Comparison of ENCODE assay signal across 9 cellular contexts in genomic region chr16:56607675-56608042, GRCh38. TPM values are rescaled to one million over a fixed set of nuclear protein-coding genes. Genes with fewer than 3 reads are reported as not detected.
A peak's percentile ranks its signal among the peaks of the same experiment; 100 is the strongest.
DNase-seq lines count a peak whose midpoint lies in the region; ATAC-seq, FAIRE-seq and TF ChIP-seq lines count a peak whose summit lies in the region.
"Had no signal": no experiment of that assay in that cellular context is flagged by ENCODE, and none has a peak within 500 bp of the region (broad histone marks: within the 10 kb centered on the region; RNA-seq: fewer than 3 reads in every experiment).

No MANE protein-coding gene starts in this region.

- TF ChIP-seq EP300 in A549 (IDR thresholded peaks at IDR 0.05), result no peak

- CTCF ChIA-PET in A549 (lab: Yijun Ruan, JAX), result interaction anchor here (0.7 to 19.7 kb wide), 8 partner anchors 9 to 275 kb away, joined by 3 to 340 read pairs (median 4); partner anchors contain the start of genes MT1A, MT1B and MT1F

- peak overlapping the region; percentile 34 for H3K4me3 ChIP-seq in A549
- peak overlapping the region; percentile 50 to 82 for H3K4me3 ChIP-seq in muscle layer of duodenum (ENCODE audit: low read depth in 1 of 2, low read length in 2 of 2)

- TF ChIP-seq POLR2A in A549 (IDR thresholded peaks at IDR 0.05; ENCODE audit: low read length), result no peak

- POLR2A ChIA-PET in A549 (lab: Yijun Ruan, JAX), result interaction anchor here (1.0 to 10.8 kb wide), 8 partner anchors 14 to 199 kb away, joined by 3 to 185 read pairs (median 10); partner anchors contain the start of genes MT1F and MT1X

- no peaks in the 10 kb centered on the region for H3K9me3 ChIP-seq in A549
- H3K9me3 ChIP-seq in KOPT-K1 (ENCODE audit: insufficient read depth, low read length, poor library complexity, severe bottlenecking), result no peaks in the 10 kb centered on the region
- H3K9me3 ChIP-seq in muscle layer of duodenum (ENCODE audit: control insufficient read depth in 1 of 2, low read length in 2 of 2), result no peaks in the 10 kb centered on the region

- WGBS in A549 (ENCODE audit: missing lambda C conversion rate), result 73% methylated on average over 2 of the region's 2 CpGs

- no peak for TF ChIP-seq RAD21 in A549 (conservative IDR thresholded peaks at IDR 0.05 in 1 of 2, IDR thresholded peaks at IDR 0.05 in 1 of 2)

- peaks cover 66% of the 10 kb centered on the region for H3K4me1 ChIP-seq in A549
- H3K4me1 ChIP-seq in muscle layer of duodenum (ENCODE audit: control insufficient read depth in 1 of 2, insufficient read depth in 2 of 2, low read length in 2 of 2), result peaks cover 3 to 10% of the 10 kb centered on the region in 2 donors

- H3K36me3 ChIP-seq in KOPT-K1 (ENCODE audit: insufficient read depth, low read length) (no peaks in the 10 kb centered on the region), muscle layer of duodenum (ENCODE audit: control insufficient read depth in 1 of 2, insufficient read depth in 2 of 2, low read length in 2 of 2) (peaks cover 0 to 7% of the 10 kb centered on the region in 2 donors)

- H3K27ac ChIP-seq in A549 (peak overlapping the region; percentile 93 to 96), KOPT-K1 (ENCODE audit: low read depth, low read length, poor library complexity, severe bottlenecking) (peak overlapping the region; percentile 59), caudate nucleus (ENCODE audit: low read depth, low read length) (peak overlapping the region; percentile 98), muscle layer of duodenum (ENCODE audit: low read length) (peak overlapping the region; percentile 95)

- H3K27me3 ChIP-seq in muscle layer of duodenum (ENCODE audit: low read depth, low read length), result no peaks in the 10 kb centered on the region

- peak overlapping the region; percentile 81 for H3K4me2 ChIP-seq in A549

- DNase-seq in A549 (ENCODE audit: low read depth in 1 of 2, low spot score in 1 of 2), result no peak
- DNase-seq in caudate nucleus (lab: John Stamatoyannopoulos, UW), result no peak
- no peak for DNase-seq in G401 (ENCODE audit: low spot score)
- no peak for DNase-seq in stimulated activated CD4-positive, alpha-beta T cell treated with anti-CD3 and anti-CD28 coated beads, Interleukin-2, amount 100 ng/mL, for 24 hours
- DNase-seq in activated CD4-positive, CD25-positive, alpha-beta regulatory T cell (lab: John Stamatoyannopoulos, UW), result no peak

- in situ Hi-C loops in G401 (cut with HindIII; ENCODE audit: low sequenced_read_pairs), result no loop called here

- ATAC-seq in A549, result no peak
- no peak for ATAC-seq in HG03442 (IDR thresholded peaks at IDR 0.05; ENCODE audit: unreplicated experiment)

- no peak for FAIRE-seq in A549 (lab: Jason Lieb, UNC)

- no peak for TF ChIP-seq CTCF in A549 (IDR thresholded peaks at IDR 0.05)

TF ChIP-seq in A549, 52 proteins besides CTCF, POLR2A, EP300 and RAD21:
- TF ChIP-seq HOXA7 (CRISPR knock-in tag; IDR thresholded peaks at IDR 0.05), result 0 out of 2 replicates have a peak, but pooled peaks have one; percentile 37
- no peak for TF ChIP-seq BCL3 (IDR thresholded peaks at IDR 0.05)

RNA-seq across cellular contexts. Expression of gene MT2A, which starts 0.7 kb away (rescaled TPM):
- polyA plus RNA-seq in A549 (2011; rRNA removed) (39.1 and 69.4 TPM in 2 replicates), A549 (2017; fragmentation: RNase III; extraction: RNeasy Plus Mini Kit Qiagen cat#74134 plus additional on column Dnase treatment) (228 to 316 TPM (median 305 TPM) in 3 replicates)
- 156 and 189 TPM in 2 replicates for polyA plus RNA-seq in A549 (2012; cell fraction: cytosol; rRNA removed)
- 154 and 179 TPM in 2 replicates for polyA plus RNA-seq in A549 (2012; cell fraction: nucleus; rRNA removed)
- 18.9 and 29.2 TPM in 2 replicates for polyA minus RNA-seq in A549 (2011; rRNA and poly(A)+ RNA removed)
- 0.43 TPM in 1 of 2 replicates, not detected in the other for total RNA-seq in G401 (2014; rRNA removed; shearing (Covaris generic))

RNA-seq across cellular contexts. Expression of gene MT1E, which starts 17.9 kb away (rescaled TPM):
- not detected in 2 replicates for polyA plus RNA-seq in A549 (2011; rRNA removed)
- not detected in 2 replicates for polyA plus RNA-seq in A549 (2012; cell fraction: cytosol; rRNA removed)
- not detected in 2 replicates for polyA plus RNA-seq in A549 (2012; cell fraction: nucleus; rRNA removed)
- not detected in 3 replicates for polyA plus RNA-seq in A549 (2017; fragmentation: RNase III; extraction: RNeasy Plus Mini Kit Qiagen cat#74134 plus additional on column Dnase treatment)
- not detected in 2 replicates for polyA minus RNA-seq in A549 (2011; rRNA and poly(A)+ RNA removed)
- total RNA-seq in G401 (2014; rRNA removed; shearing (Covaris generic)), result not detected in 2 replicates

RNA-seq across cellular contexts. Expression of gene MT3, which starts 18.3 kb away (rescaled TPM):
- polyA plus RNA-seq in A549 (2011; rRNA removed) (0.16 and 0.24 TPM in 2 replicates), A549 (2017; fragmentation: RNase III; extraction: RNeasy Plus Mini Kit Qiagen cat#74134 plus additional on column Dnase treatment) (0.21 TPM in 1 of 3 replicates, not detected in the others)
- 0.11 TPM in 1 of 2 replicates, not detected in the other for polyA plus RNA-seq in A549 (2012; cell fraction: cytosol; rRNA removed)
- polyA plus RNA-seq in A549 (2012; cell fraction: nucleus; rRNA removed), result not detected in 2 replicates
- polyA minus RNA-seq in A549 (2011; rRNA and poly(A)+ RNA removed), result not detected in 2 replicates
- total RNA-seq in G401 (2014; rRNA removed; shearing (Covaris generic)), result not detected in 2 replicates
- total RNA-seq: mesenteric fat pad had no signal

RNA-seq across cellular contexts. Expression of gene MT1M, which starts 24.8 kb away (rescaled TPM):
- polyA plus RNA-seq in A549 (2011; rRNA removed), result not detected in 2 replicates
- not detected in 2 replicates for polyA plus RNA-seq in A549 (2012; cell fraction: cytosol; rRNA removed)
- polyA plus RNA-seq in A549 (2012; cell fraction: nucleus; rRNA removed), result not detected in 2 replicates
- not detected in 3 replicates for polyA plus RNA-seq in A549 (2017; fragmentation: RNase III; extraction: RNeasy Plus Mini Kit Qiagen cat#74134 plus additional on column Dnase treatment)
- not detected in 2 replicates for polyA minus RNA-seq in A549 (2011; rRNA and poly(A)+ RNA removed)
- total RNA-seq in G401 (2014; rRNA removed; shearing (Covaris generic)), result not detected in 2 replicates

RNA-seq across cellular contexts. Expression of gene MT1A, which starts 30.8 kb away (rescaled TPM):
- polyA plus RNA-seq in A549 (2011; rRNA removed) (5.3 and 8.0 TPM in 2 replicates), A549 (2017; fragmentation: RNase III; extraction: RNeasy Plus Mini Kit Qiagen cat#74134 plus additional on column Dnase treatment) (12.8 to 16.9 TPM (median 14.1 TPM) in 3 replicates)
- 41.6 and 45.1 TPM in 2 replicates for polyA plus RNA-seq in A549 (2012; cell fraction: cytosol; rRNA removed)
- 30.4 and 34.7 TPM in 2 replicates for polyA plus RNA-seq in A549 (2012; cell fraction: nucleus; rRNA removed)
- 6.5 and 11.2 TPM in 2 replicates for polyA minus RNA-seq in A549 (2011; rRNA and poly(A)+ RNA removed)
- not detected in 2 replicates for total RNA-seq in G401 (2014; rRNA removed; shearing (Covaris generic))
